Comparison of ENCODE assay signal across 27 cellular contexts in the genomic region with DNA sequence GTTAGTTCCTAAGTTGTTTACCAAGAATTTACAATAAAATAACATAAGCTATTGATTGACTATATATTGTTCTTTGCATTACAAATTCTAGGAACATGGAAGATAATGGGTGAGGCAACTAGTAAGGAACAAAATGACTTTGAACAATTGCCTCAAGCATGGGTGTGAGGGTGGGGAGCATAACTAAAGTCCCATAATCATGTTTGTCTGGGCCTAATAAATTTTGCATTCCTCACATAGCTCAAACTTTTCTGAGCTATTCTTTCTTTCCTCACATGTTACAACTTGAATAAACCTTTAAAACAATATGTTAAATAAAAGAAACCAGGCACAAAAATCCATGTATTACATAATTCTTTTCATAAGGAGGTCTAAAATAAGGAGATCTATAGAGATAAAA.
"Had no signal": no experiment of that assay in that cellular context is flagged by ENCODE, and none has a peak within 500 bp of the region (broad histone marks: within the 10 kb centered on the region; RNA-seq: fewer than 3 reads in every experiment).

No MANE protein-coding gene starts in this region.

- H3K4me3 ChIP-seq: adrenal gland, body of pancreas, breast epithelium, SJCRH30, SK-N-MC had no signal

- H3K4me3 Mint-ChIP-seq: activated CD4-positive, alpha-beta T cell treated with anti-CD3 and anti-CD28 coated beads, Interleukin-2, amount 10 ng/mL, durations not matched to agents 24 days and 14 days; activated CD8-positive, alpha-beta T cell treated with anti-CD3 and anti-CD28 coated beads for 36 hours; activated naive CD4-positive, alpha-beta T cell treated with anti-CD3 and anti-CD28 coated beads, Interleukin-2, amount 50 U/mL, for 24 hours; activated naive CD8-positive, alpha-beta T cell treated with anti-CD3 and anti-CD28 coated beads, Interleukin-2, amount 10 ng/mL, durations not matched to agents 7 days and 5 days; activated T-cell treated with anti-CD3 and anti-CD28 coated beads, Interleukin-2, amount 50 U/mL, for 72 hours; activated T-helper 17 cell treated with anti-CD3 and anti-CD28 coated beads, Interleukin-2, amount 50 U/mL, for 72 hours; T-helper 1 cell treated with Interleukin-12 subunit alpha and Interleukin-12 subunit beta and Interleukin-4 antibody, amounts not matched to agents 30 μg/mL and 1 μg/mL, for 36 hours; T-helper 2 cell treated with Interferon-gamma antibody and Interleukin-4, amounts not matched to agents 5 μg/mL and 100 μg/mL, for 36 hours had no signal

- H3K4me1 Mint-ChIP-seq: activated naive CD4-positive, alpha-beta T cell treated with anti-CD3 and anti-CD28 coated beads, Interleukin-2, amount 50 U/mL, for 24 hours; activated naive CD8-positive, alpha-beta T cell treated with anti-CD3 and anti-CD28 coated beads, Interleukin-2, amount 10 ng/mL, durations not matched to agents 7 days and 5 days; activated T-helper 17 cell treated with anti-CD3 and anti-CD28 coated beads, Interleukin-2, amount 50 U/mL, for 72 hours had no signal

- H3K27ac Mint-ChIP-seq: activated CD4-positive, alpha-beta T cell treated with anti-CD3 and anti-CD28 coated beads, Interleukin-2, amount 10 ng/mL, durations not matched to agents 24 days and 14 days; activated CD8-positive, alpha-beta T cell treated with anti-CD3 and anti-CD28 coated beads for 36 hours; activated naive CD4-positive, alpha-beta T cell treated with anti-CD3 and anti-CD28 coated beads, Interleukin-2, amount 50 U/mL, for 24 hours; activated naive CD8-positive, alpha-beta T cell treated with anti-CD3 and anti-CD28 coated beads, Interleukin-2, amount 10 ng/mL, durations not matched to agents 7 days and 5 days; activated T-cell treated with anti-CD3 and anti-CD28 coated beads, Interleukin-2, amount 50 U/mL, for 72 hours; activated T-helper 17 cell treated with anti-CD3 and anti-CD28 coated beads, Interleukin-2, amount 50 U/mL, for 72 hours; T-helper 1 cell treated with Interleukin-12 subunit alpha and Interleukin-12 subunit beta and Interleukin-4 antibody, amounts not matched to agents 30 μg/mL and 1 μg/mL, for 36 hours; T-helper 2 cell treated with Interferon-gamma antibody and Interleukin-4, amounts not matched to agents 5 μg/mL and 100 μg/mL, for 36 hours had no signal

- H3K27me3 Mint-ChIP-seq: activated CD4-positive, alpha-beta T cell treated with anti-CD3 and anti-CD28 coated beads, Interleukin-2, amount 10 ng/mL, durations not matched to agents 24 days and 14 days; activated CD8-positive, alpha-beta T cell treated with anti-CD3 and anti-CD28 coated beads for 36 hours; activated naive CD4-positive, alpha-beta T cell treated with anti-CD3 and anti-CD28 coated beads, Interleukin-2, amount 50 U/mL, for 24 hours; activated naive CD8-positive, alpha-beta T cell treated with anti-CD3 and anti-CD28 coated beads, Interleukin-2, amount 10 ng/mL, durations not matched to agents 7 days and 5 days; activated T-helper 17 cell treated with anti-CD3 and anti-CD28 coated beads, Interleukin-2, amount 50 U/mL, for 72 hours had no signal

- ATAC-seq: activated CD8-positive, alpha-beta T cell treated with anti-CD3 and anti-CD28 coated beads for 36 hours; activated T-cell treated with anti-CD3 and anti-CD28 coated beads, Interleukin-2, amount 50 U/mL, for 72 hours; activated T-helper 17 cell treated with anti-CD3 and anti-CD28 coated beads, Interleukin-2, amount 50 U/mL, for 72 hours; body of pancreas; Panc1 had no signal

- H3K9me3 Mint-ChIP-seq: activated CD4-positive, alpha-beta T cell treated with anti-CD3 and anti-CD28 coated beads, Interleukin-2, amount 10 ng/mL, durations not matched to agents 24 days and 14 days; activated naive CD4-positive, alpha-beta T cell treated with anti-CD3 and anti-CD28 coated beads, Interleukin-2, amount 50 U/mL, for 24 hours had no signal

- DNase-seq: activated CD4-positive, alpha-beta T cell treated with anti-CD3 and anti-CD28 coated beads, Interleukin-2, amount 10 ng/mL, durations not matched to agents 24 days and 14 days; activated CD4-positive, alpha-beta T cell treated with anti-CD3 and anti-CD28 coated beads, Interleukin-2, amount 50 U/mL, for 4 hours; activated CD8-positive, alpha-beta T cell treated with anti-CD3 and anti-CD28 coated beads for 36 hours; activated effector memory CD4-positive, alpha-beta T cell treated with anti-CD3 and anti-CD28 coated beads, Interleukin-2, amount 50 U/mL, for 16 hours; activated naive CD4-positive, alpha-beta T cell treated with Interleukin-2 at 50 U/mL for 16 hours; activated naive CD8-positive, alpha-beta T cell treated with anti-CD3 and anti-CD28 coated beads, Interleukin-2, amount 10 ng/mL, durations not matched to agents 7 days and 5 days; activated T-cell treated with anti-CD3 and anti-CD28 coated beads, Interleukin-2, amount 50 U/mL, for 1 hour; activated T-cell treated with anti-CD3 and anti-CD28 coated beads, Interleukin-2, amount 50 U/mL, for 72 hours; adrenal gland; body of pancreas; NCI-H1105; NCI-H1417 treated with DMSO at 0.1 percent for 48 hours; NCI-H187 treated with DMSO at 0.1 percent for 48 hours; NCI-H2081; NCI-H2171 treated with DMSO at 0.1 percent for 48 hours; NCI-H2227 treated with DMSO at 0.1 percent for 48 hours; NCI-H446; NCI-H510A treated with DMSO at 0.1 percent for 48 hours; SHP77; SJCRH30 had no signal
